ENCODE assay signal across 26 cellular contexts in the genomic region with DNA sequence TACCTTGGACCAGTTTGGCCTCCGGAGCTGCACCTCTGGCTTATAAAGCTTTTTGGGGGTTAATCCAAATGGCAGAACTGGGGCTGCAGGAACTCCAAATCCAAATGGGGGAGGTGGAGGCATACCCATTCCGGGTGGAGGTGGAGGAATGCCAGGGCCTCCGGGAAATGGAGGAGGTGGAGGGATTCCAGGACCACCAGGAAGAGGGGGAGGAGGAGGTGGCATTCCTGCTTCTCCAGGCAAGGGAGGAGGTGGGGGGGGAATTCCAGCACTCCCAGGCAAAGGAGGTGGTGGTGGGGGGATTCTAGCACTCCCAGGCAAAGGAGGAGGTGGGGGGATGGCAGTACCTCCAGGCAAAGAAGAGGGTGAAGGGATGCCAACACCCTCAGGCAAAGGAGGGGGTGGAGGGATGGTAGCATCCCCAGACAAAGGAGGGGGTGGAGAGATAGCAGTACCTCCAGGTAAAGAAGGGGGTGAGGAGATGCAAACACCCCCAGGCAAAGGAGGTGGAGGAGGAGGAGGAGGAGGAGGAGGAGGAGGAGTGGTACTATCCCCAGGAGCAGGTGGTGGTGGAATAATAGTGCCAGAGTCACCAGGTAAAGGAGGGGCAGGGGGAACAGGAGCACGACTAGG. TPM values are rescaled to one million over a fixed set of nuclear protein-coding genes. Genes with fewer than 3 reads are reported as not detected.
DNase-seq lines count a peak whose midpoint lies in the region; ATAC-seq, FAIRE-seq and TF ChIP-seq lines count a peak whose summit lies in the region.
"Had no signal": no experiment of that assay in that cellular context is flagged by ENCODE, and none has a peak within 500 bp of the region (broad histone marks: within the 10 kb centered on the region; RNA-seq: fewer than 3 reads in every experiment).

No MANE protein-coding gene starts in this region.

- H3K9me3 Mint-ChIP-seq in GM23338, result no peaks in the 10 kb centered on the region
- H3K9me3 Mint-ChIP-seq: CD4-positive, CD25-positive, alpha-beta regulatory T cell; IgD-negative memory B cell had no signal

- CTCF ChIA-PET in K562 (lab: Yijun Ruan, JAX; ENCODE audit: low intra/inter-chr PET ratio), result no interaction called here

- in situ Hi-C loops in K562 (cut with MboI) (no loop called here), KBM-7 (cut with MboI; ENCODE audit: low pct_unique_long_range_greater_than_20kb, low sequenced_read_pairs) (loop anchor here (25.0 kb wide), 2 partner anchors 211 to 361 kb away; a partner anchor contains a TSS)

- TF ChIP-seq RAD21 in K562 (CRISPR knock-in tag; conservative IDR thresholded peaks at IDR 0.05 in 1 of 2, IDR thresholded peaks at IDR 0.05 in 1 of 2), result no peak

- no peak overlapping the region for H3K27ac Mint-ChIP-seq in GM23338
- H3K27ac Mint-ChIP-seq: IgD-negative memory B cell had no signal

- no peaks in the 10 kb centered on the region for H3K9me2 ChIP-seq in GM23338 (ENCODE audit: insufficient read depth)

- POLR2A ChIA-PET in K562 (lab: Yijun Ruan, JAX), result no interaction called here

- no peak overlapping the region for H4K5ac ChIP-seq in mesendoderm (ENCODE audit: low read length)

- no peaks in the 10 kb centered on the region for H3K27me3 ChIP-seq in GM23338 (ENCODE audit: insufficient read depth)
- no peaks in the 10 kb centered on the region for H3K27me3 ChIP-seq in K562 (ENCODE audit: control insufficient read depth in 2 of 2, insufficient read depth in 2 of 2, low read length in 2 of 2)
- no peaks in the 10 kb centered on the region for H3K27me3 ChIP-seq in mesendoderm (ENCODE audit: insufficient read depth, low read length, poor library complexity)
- H3K27me3 ChIP-seq: BLaER1 had no signal

- H3K79me2 ChIP-seq in GM23338 (replicated peaks; ENCODE audit: insufficient read depth) (no peaks in the 10 kb centered on the region), K562 (ENCODE audit: control insufficient read depth, insufficient read depth, low read length) (no peaks in the 10 kb centered on the region), mesendoderm (ENCODE audit: control insufficient read depth, insufficient read depth, low read length) (no peaks in the 10 kb centered on the region)

- no peak overlapping the region for H4K8ac ChIP-seq in mesendoderm (ENCODE audit: low read depth, low read length)

- no peaks in the 10 kb centered on the region for H3F3A ChIP-seq in GM23338 (replicated peaks; ENCODE audit: low read depth)

- no peaks in the 10 kb centered on the region for H3K79me1 ChIP-seq in mesendoderm (ENCODE audit: low read length)

- no TSS peak for BruUV-seq in K562 (replicated peaks; lab: Mats Ljungman, UMichigan)

- TF ChIP-seq CTCF in GM23338 (conservative IDR thresholded peaks at IDR 0.05; ENCODE audit: low read depth in 2 of 2) (no peak), K562 (IDR thresholded peaks at IDR 0.05 in 2 of 3, conservative IDR thresholded peaks at IDR 0.05 in 1 of 3; ENCODE audit: insufficient read depth in 2 of 3, low read depth in 1 of 3, low read length in 3 of 3) (no peak)

- no peaks in the 10 kb centered on the region; the same call in 1 of the 2 replicates for H4K20me1 ChIP-seq in GM23338 (replicated peaks; ENCODE audit: insufficient read depth)
- no peaks in the 10 kb centered on the region for H4K20me1 ChIP-seq in K562 (replicated peaks; ENCODE audit: control insufficient read depth, insufficient read depth, low read length)

- H3K9me3 ChIP-seq in K562 (replicated peaks; ENCODE audit: control insufficient read depth, insufficient read depth, low read depth, low read length), result no peaks in the 10 kb centered on the region
- H3K9me3 ChIP-seq: BLaER1, HAP-1 had no signal

- no peak overlapping the region for H3K23ac ChIP-seq in mesendoderm (ENCODE audit: low read length)

- DNase-seq in GM23338 (ENCODE audit: low spot score) (peak; percentile 45), NCI-H226 (peak; percentile 2), K562 (ENCODE audit: extremely low read depth in 1 of 4, low spot score in 3 of 4) (no peak), mesendoderm (peak; percentile 58), KBM-7 (no peak)
- DNase-seq: CD4-positive, CD25-positive, alpha-beta regulatory T cell; Kasumi-1; NCI-H1105; NCI-H1436 treated with DMSO at 0.1 percent for 48 hours; NCI-H187 treated with DMSO at 0.1 percent for 48 hours; NCI-H446 treated with DMSO at 0.1 percent for 48 hours; NCI-H526; SHP77; T-helper 1 cell had no signal

- no peak overlapping the region for H3K18ac ChIP-seq in mesendoderm (ENCODE audit: low read length)

- H3K4me1 ChIP-seq in GM23338 (ENCODE audit: insufficient read depth) (peaks cover 6% of the 10 kb centered on the region; the same call in 1 of the 2 replicates), K562 (replicated peaks in 1 of 2; ENCODE audit: control insufficient read depth in 2 of 2, insufficient read depth in 2 of 2, low read length in 2 of 2) (0 out of 5 replicates have a peak, but pooled peaks cover 0 to 7% of the 10 kb centered on the region in 2 experiments), mesendoderm (ENCODE audit: control insufficient read depth, low read depth, low read length) (no peaks in the 10 kb centered on the region)
- H3K4me1 ChIP-seq: BLaER1, HAP-1 had no signal

- no peak overlapping the region for H3K4ac ChIP-seq in mesendoderm (ENCODE audit: low read depth, low read length)

- H3K27ac ChIP-seq in GM23338 (ENCODE audit: low read depth) (no peak overlapping the region), K562 (ENCODE audit: extremely low read depth, low read depth, low read length) (no peak overlapping the region), mesendoderm (ENCODE audit: low read depth, low read length) (no peak overlapping the region)
- H3K27ac ChIP-seq: BLaER1, HL-60, RWPE1 had no signal

- no peak overlapping the region for H2BK15ac ChIP-seq in mesendoderm (replicated peaks; ENCODE audit: low read depth)

- H3K4me3 ChIP-seq in GM23338 (no peak overlapping the region), K562 (no peak overlapping the region), mesendoderm (ENCODE audit: low read length) (no peak overlapping the region)
- H3K4me3 ChIP-seq: BLaER1, GM12878, HAP-1 had no signal

- no peak overlapping the region for H2BK120ac ChIP-seq in mesendoderm (ENCODE audit: low read depth, low read length)

- intact Hi-C loops in K562 (cut with micrococcal nuclease), result no loop called here

- no peak overlapping the region for H2BK5ac ChIP-seq in mesendoderm (ENCODE audit: low read length)

- no peak for FAIRE-seq in K562 (lab: Jason Lieb, UNC)
- FAIRE-seq: A204.1, D721Med, G401.6 had no signal

- 97% methylated on average over 3 of the region's 4 CpGs for WGBS in K562 (ENCODE audit: insufficient coverage, low coverage, missing lambda C conversion rate)
- WGBS in mesendoderm (ENCODE audit: extremely low coverage, insufficient coverage, low lambda C conversion rate), result no CpG with 5 or more reads among the region's 4 CpGs

- H3K36me3 Mint-ChIP-seq in GM23338 (ENCODE audit: low read depth), result peaks cover 70% of the 10 kb centered on the region

- TF ChIP-seq POLR2A in K562 (conservative IDR thresholded peaks at IDR 0.05), result no peak

- no peak for TF ChIP-seq EP300 in K562 (IDR thresholded peaks at IDR 0.05; ENCODE audit: low read length)

- no peak overlapping the region for H3K56ac ChIP-seq in mesendoderm (ENCODE audit: low read length)

- no peak overlapping the region for H2AFZ ChIP-seq in GM23338
- H2AFZ ChIP-seq in K562 (ENCODE audit: low read depth, low read length), result no peak overlapping the region

- H3K36me3 ChIP-seq in GM23338 (ENCODE audit: insufficient read depth) (peaks cover 47% of the 10 kb centered on the region), K562 (ENCODE audit: control insufficient read depth, insufficient read depth, low read length) (peaks cover 94% of the 10 kb centered on the region), mesendoderm (ENCODE audit: control insufficient read depth, insufficient read depth, low read length) (peaks cover 6% of the 10 kb centered on the region)

- no peak overlapping the region for H3K4me2 ChIP-seq in GM23338
- no peak overlapping the region for H3K4me2 ChIP-seq in K562 (ENCODE audit: insufficient read depth, low read length)
- no peak overlapping the region for H3K4me2 ChIP-seq in mesendoderm (ENCODE audit: low read length)
- H3K4me2 ChIP-seq: BLaER1 had no signal

- H3K9me1 ChIP-seq in K562 (ENCODE audit: control insufficient read depth, insufficient read depth, low read length), result no peaks in the 10 kb centered on the region

- H3K4me1 Mint-ChIP-seq in GM23338, result peaks cover 3% of the 10 kb centered on the region; the same call in 2 of the 3 replicates

- no peak; the same call in 2 of the 3 replicates for ATAC-seq in GM23338
- no peak for ATAC-seq in K562
- ATAC-seq in HG02759 (IDR thresholded peaks at IDR 0.05; ENCODE audit: unreplicated experiment), result no peak
- ATAC-seq in GM21825 (IDR thresholded peaks at IDR 0.05; ENCODE audit: unreplicated experiment), result no peak
- no peak for ATAC-seq in HG03108 (IDR thresholded peaks at IDR 0.05; ENCODE audit: unreplicated experiment)
- ATAC-seq: GM12878 had no signal

- H3K9ac ChIP-seq in K562 (ENCODE audit: insufficient read depth in 1 of 2, low read depth in 2 of 2, low read length in 2 of 2) (no peak overlapping the region), mesendoderm (ENCODE audit: low read length) (no peak overlapping the region)
- H3K9ac ChIP-seq: BLaER1 had no signal

- peaks cover 3% of the 10 kb centered on the region for H3K27me3 Mint-ChIP-seq in GM23338 (ENCODE audit: insufficient read depth, low read depth, poor library complexity)
- H3K27me3 Mint-ChIP-seq: CD4-positive, CD25-positive, alpha-beta regulatory T cell; IgD-negative memory B cell had no signal

- H3K4me3 Mint-ChIP-seq in GM23338, result no peak overlapping the region
- H3K4me3 Mint-ChIP-seq: CD4-positive, CD25-positive, alpha-beta regulatory T cell; IgD-negative memory B cell had no signal

- H2AK5ac ChIP-seq in mesendoderm (ENCODE audit: low read length), result no peak overlapping the region

RNA-seq across cellular contexts. Expression of a gene that starts 45.2 kb away (rescaled TPM):
- 97.0 and 104 TPM in 2 replicates for total RNA-seq in GM23338 (2014; rRNA removed; shearing (Covaris generic))
- polyA plus RNA-seq in GM23338 (2016; fragmentation: Nextera tagmentation; extraction: Ambion mirVana) (42.9 and 43.5 TPM in 2 replicates), K562 (2011; rRNA removed) (146 and 159 TPM in 2 replicates), K562 (2014; fragmentation: Illumina TruSeq; extraction: Trizol) (261 and 291 TPM in 2 replicates), K562 (2014; fragmentation: Nextera tagmentation; extraction: Ambion mirVana) (10 to 100 TPM; 75.8 to 97.8 TPM), K562 (2014; rRNA removed) (131 and 168 TPM in 2 replicates)
- 295 and 514 TPM in 2 replicates for total RNA-seq in K562 (2011; cell fraction: chromatin; rRNA removed; ENCODE audit: low replicate concordance)
- 151 and 162 TPM in 2 replicates for total RNA-seq in K562 (2011; cell fraction: nucleolus; rRNA removed)
- total RNA-seq in K562 (2011; cell fraction: nucleoplasm; rRNA removed), result 271 and 317 TPM in 2 replicates
- total RNA-seq in K562 (2014; rRNA removed) (90.1 and 91.4 TPM in 2 replicates), K562 (2014; rRNA removed; fragmentation: Illumina TruSeq; extraction: Trizol) (73.7 and 84.9 TPM in 2 replicates), K562 (2015; rRNA removed; fragmentation: Illumina TruSeq; extraction: Trizol) (60.8 and 68.0 TPM in 2 replicates), K562 (2021) (268 and 328 TPM in 2 replicates)
- 137 TPM in 2 replicates for polyA plus RNA-seq in K562 (2011; cell fraction: cytosol; rRNA removed)
- 325 and 501 TPM in 2 replicates for polyA plus RNA-seq in K562 (2011; cell fraction: nucleus; rRNA removed)
- 172 and 199 TPM in 2 replicates for polyA plus RNA-seq in K562 (2012)
- 279 and 286 TPM in 2 replicates for polyA minus RNA-seq in K562 (2011; rRNA and poly(A)+ RNA removed)
- polyA minus RNA-seq in K562 (2011; cell fraction: cytosol; rRNA and poly(A)+ RNA removed), result 184 and 249 TPM in 2 replicates
- 108 and 288 TPM in 2 replicates for polyA minus RNA-seq in K562 (2011; cell fraction: nucleus; rRNA and poly(A)+ RNA removed)
- polyA plus RNA-seq in mesendoderm (2013, experiment 1 of 2), result 75.1 TPM
- 72.9 TPM for polyA plus RNA-seq in mesendoderm (2013, experiment 2 of 2)

Comparison
In these comparisons a context has a peak if more than half of its experiments do, and no peak if none do; other contexts are left out.
1. DNase-seq: peak in GM23338 (single experiment), NCI-H226 (single experiment) and mesendoderm (single experiment); none in K562 (0 of 4) and KBM-7 (single experiment).